ENCODE assay signal across 20 cellular contexts in genomic region chr1:67085326-67085725, GRCh38. TPM values are rescaled to one million over a fixed set of nuclear protein-coding genes. Genes with fewer than 3 reads are reported as not detected.
DNase-seq lines count a peak whose midpoint lies in the region; ATAC-seq, FAIRE-seq and TF ChIP-seq lines count a peak whose summit lies in the region.
"Had no signal": no experiment of that assay in that cellular context is flagged by ENCODE, and none has a peak within 500 bp of the region (broad histone marks: within the 10 kb centered on the region; RNA-seq: fewer than 3 reads in every experiment).

No MANE protein-coding gene starts in this region.

- DNase-seq in NCI-H2107 treated with DMSO at 0.1 percent for 48 hours (lab: John Stamatoyannopoulos, UW; ENCODE audit: unreplicated experiment) (peak; percentile 54), NCI-H2107 (lab: John Stamatoyannopoulos, UW) (no peak), fibroblast of the aortic adventitia (ENCODE audit: low read depth) (peak; percentile 3), medulla oblongata (ENCODE audit: extremely low spot score) (peak; percentile 27), NCI-H345 (lab: John Stamatoyannopoulos, UW) (no peak), kidney (no peak), D721Med (ENCODE audit: insufficient read length, low spot score) (no peak)
- DNase-seq: AML-193; CD8-positive, alpha-beta T cell; H9 had no signal

- no peak for TF ChIP-seq CTCF in fibroblast of the aortic adventitia (IDR thresholded peaks at IDR 0.05; ENCODE audit: insufficient read depth, low read length)
- TF ChIP-seq CTCF in kidney (IDR thresholded peaks at IDR 0.05; ENCODE audit: borderline replicate concordance, extremely low read depth, insufficient read depth) = no peak
- no peak for TF ChIP-seq CTCF in D721Med (IDR thresholded peaks at IDR 0.05; ENCODE audit: insufficient read depth, missing control alignments)

- no peak overlapping the region for H3K27ac ChIP-seq in kidney (ENCODE audit: low read depth in 2 of 2, low read length in 2 of 2)
- H3K27ac ChIP-seq: 22Rv1, A549, BLaER1 had no signal

- no peaks in the 10 kb centered on the region for H3K4me1 ChIP-seq in kidney (ENCODE audit: control insufficient read depth in 1 of 2, insufficient read depth in 1 of 2, low read depth in 1 of 2, low read length in 2 of 2)
- H3K4me1 ChIP-seq: A549, BLaER1 had no signal

- no peaks in the 10 kb centered on the region for H3K36me3 ChIP-seq in kidney (ENCODE audit: control insufficient read depth in 1 of 2, insufficient read depth in 2 of 2, low read length in 2 of 2)
- H3K36me3 ChIP-seq: BLaER1 had no signal

- intact Hi-C loops in kidney (cut with DNase I) = no loop called here

- ATAC-seq in HG03442 (IDR thresholded peaks at IDR 0.05; ENCODE audit: unreplicated experiment) = no peak
- ATAC-seq: A549; CD8-positive, alpha-beta T cell had no signal

- H3K4me3 ChIP-seq in fibroblast of the aortic adventitia (ENCODE audit: low read depth, low read length) (no peak overlapping the region), kidney (ENCODE audit: low read length in 2 of 2) (no peak overlapping the region)
- H3K4me3 ChIP-seq: A549, BLaER1 had no signal

- H3K9ac ChIP-seq in kidney (ENCODE audit: low read length in 2 of 2) = no peak overlapping the region
- H3K9ac ChIP-seq: BLaER1 had no signal

- no peaks in the 10 kb centered on the region for H3K9me3 ChIP-seq in kidney (ENCODE audit: control insufficient read depth in 1 of 2, low read length in 2 of 2)
- H3K9me3 ChIP-seq: A549 had no signal

- FAIRE-seq in kidney (lab: Jason Lieb, UNC) (no peak), D721Med (lab: Jason Lieb, UNC) (no peak)
- FAIRE-seq: A549, G401.6, GM12891, GM19239, H1 had no signal

RNA-seq across cellular contexts. Expression of gene SLC35D1, which starts 31.4 kb away (rescaled TPM):
- total RNA-seq in fibroblast of the aortic adventitia (ENCODE audit: low replicate concordance) (8.7 and 12.6 TPM in 2 replicates), kidney (11.8 TPM)
- 5.7 TPM for polyA plus RNA-seq in kidney (ENCODE audit: insufficient read depth, low read depth, low replicate concordance)

RNA-seq across cellular contexts. Expression of gene C1orf141, which starts 49.4 kb away (rescaled TPM):
- total RNA-seq in fibroblast of the aortic adventitia (ENCODE audit: low replicate concordance) = 0.65 TPM in 1 of 2 replicates, not detected in the other
- not detected for total RNA-seq in kidney
- not detected for polyA plus RNA-seq in kidney (ENCODE audit: insufficient read depth, low read depth, low replicate concordance)
- total RNA-seq: CD8-positive, alpha-beta T cell; H1; H9; HT-29 had no signal
- polyA plus RNA-seq: A549, CD14-positive monocyte, H1 had no signal

Comparison
In these comparisons a context has a peak if more than half of its experiments do, and no peak if none do; other contexts are left out.
1. DNase-seq: peak in NCI-H2107 treated with DMSO at 0.1 percent for 48 hours (single experiment), fibroblast of the aortic adventitia (single experiment) and medulla oblongata (single experiment); none in NCI-H2107 (single experiment), NCI-H345 (single experiment), kidney (single experiment) and D721Med (single experiment).